8 cellular contexts compared by ENCODE assay signal in the genomic region with DNA sequence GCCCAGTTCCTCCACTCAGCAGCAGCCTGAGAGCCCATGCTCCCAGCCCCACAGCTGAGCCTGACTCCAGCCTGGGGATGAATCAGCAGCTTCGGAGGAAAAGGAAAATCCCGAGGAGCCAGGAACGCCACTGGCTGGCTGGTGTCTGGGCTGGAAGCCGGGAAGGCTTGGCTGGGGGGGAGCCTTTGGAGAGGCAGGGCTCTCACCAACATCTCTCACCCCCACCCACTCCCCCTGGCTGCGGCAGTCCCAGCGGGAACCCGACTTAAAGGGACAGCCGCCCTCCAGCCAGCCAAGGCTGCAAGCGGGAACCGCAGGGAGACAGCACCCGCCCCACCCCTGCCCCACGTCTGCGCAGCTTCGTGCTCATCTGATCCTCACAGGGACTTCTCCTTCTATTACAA. TPM values are rescaled to one million over a fixed set of nuclear protein-coding genes. Genes with fewer than 3 reads are reported as not detected.
A peak's percentile ranks its signal among the peaks of the same experiment; 100 is the strongest.
DNase-seq lines count a peak whose midpoint lies in the region; ATAC-seq and TF ChIP-seq lines count a peak whose summit lies in the region.

No MANE protein-coding gene starts in this region.

- H4K20me1 ChIP-seq in GM23338 (replicated peaks; ENCODE audit: insufficient read depth) = peaks cover 18% of the 10 kb centered on the region

- no peaks in the 10 kb centered on the region for H3K9me2 ChIP-seq in GM23338 (ENCODE audit: insufficient read depth)

- H3K79me2 ChIP-seq in GM23338 (replicated peaks; ENCODE audit: insufficient read depth) = peaks cover 25% of the 10 kb centered on the region

- peaks cover 39% of the 10 kb centered on the region for H3K4me1 Mint-ChIP-seq in GM23338
- H3K4me1 Mint-ChIP-seq in type B pancreatic cell (ENCODE audit: unreplicated experiment) = peaks cover 37% of the 10 kb centered on the region

- no peaks in the 10 kb centered on the region for H3K9me3 Mint-ChIP-seq in GM23338
- H3K9me3 Mint-ChIP-seq in type B pancreatic cell = no peaks in the 10 kb centered on the region

- H3K4me1 ChIP-seq in GM23338 (ENCODE audit: insufficient read depth) (peaks cover 10% of the 10 kb centered on the region), right cardiac atrium (ENCODE audit: control insufficient read depth, insufficient read depth, low read length) (peaks cover 5% of the 10 kb centered on the region)

- H3K27ac ChIP-seq in GM23338 (ENCODE audit: low read depth) (no peak overlapping the region), right cardiac atrium (ENCODE audit: low read length) (no peak overlapping the region)

- H3K36me3 ChIP-seq in GM23338 (ENCODE audit: insufficient read depth) = no peaks in the 10 kb centered on the region

- peaks cover 6% of the 10 kb centered on the region; the same call in 2 of the 3 replicates for H3K36me3 Mint-ChIP-seq in GM23338 (ENCODE audit: low read depth)
- H3K36me3 Mint-ChIP-seq in type B pancreatic cell = peaks cover 8% of the 10 kb centered on the region

- no peak for TF ChIP-seq CTCF in GM23338 (conservative IDR thresholded peaks at IDR 0.05; ENCODE audit: low read depth in 2 of 2)
- TF ChIP-seq CTCF in type B pancreatic cell (conservative IDR thresholded peaks at IDR 0.05) = no peak

- WGBS in right cardiac atrium = 10% methylated on average over 14 of the region's 14 CpGs

- H2AFZ ChIP-seq in GM23338 = no peak overlapping the region

- H3K27ac Mint-ChIP-seq in GM23338 = peak overlapping the region; percentile 67; the same call in 1 of the 2 replicates
- H3K27ac Mint-ChIP-seq in type B pancreatic cell = no peak overlapping the region

- H3K4me3 Mint-ChIP-seq in GM23338 (peak overlapping the region; percentile 9; the same call in 1 of the 3 replicates), type B pancreatic cell (no peak overlapping the region)

- H3K9me3 ChIP-seq in right cardiac atrium (ENCODE audit: control insufficient read depth, low read length) = no peaks in the 10 kb centered on the region

- H3K4me3 ChIP-seq in GM23338 (no peak overlapping the region), right cardiac atrium (ENCODE audit: low read length) (peak overlapping the region; percentile 37)

- H3K4me2 ChIP-seq in GM23338 = peak overlapping the region; percentile 62

- no peaks in the 10 kb centered on the region for H3K27me3 ChIP-seq in GM23338 (ENCODE audit: insufficient read depth)
- no peaks in the 10 kb centered on the region for H3K27me3 ChIP-seq in right cardiac atrium (ENCODE audit: control insufficient read depth, insufficient read depth)

- peak; percentile 63 for DNase-seq in GM23338 (ENCODE audit: low spot score)
- DNase-seq in anterior cingulate cortex (lab: John Stamatoyannopoulos, UW) = peak in 57 of 58 donors; percentile 47 to 97 (median 89)
- DNase-seq in right cardiac atrium = peak; percentile 88 to 94 (median 93)
- peak; percentile 81 for DNase-seq in sciatic nerve (ENCODE audit: low spot score)
- DNase-seq in GF-D8 (lab: John Stamatoyannopoulos, UW) = no peak
- DNase-seq in type B pancreatic cell (ENCODE audit: extremely low spot score, unreplicated experiment) = no peak
- DNase-seq in NCI-H2081 (lab: John Stamatoyannopoulos, UW) = no peak

- intact Hi-C loops in right cardiac atrium (cut with DNase I) = no loop called here
- intact Hi-C loops in sciatic nerve (cut with DNase I) = no loop called here

- H3K27me3 Mint-ChIP-seq in GM23338 (ENCODE audit: insufficient read depth, low read depth, poor library complexity) = peaks cover 7% of the 10 kb centered on the region
- no peaks in the 10 kb centered on the region for H3K27me3 Mint-ChIP-seq in type B pancreatic cell

- H3F3A ChIP-seq in GM23338 (replicated peaks; ENCODE audit: low read depth) = peaks cover 1% of the 10 kb centered on the region; the same call in 1 of the 2 replicates

- ATAC-seq in GM23338 = peak; percentile 50
- ATAC-seq in right cardiac atrium = peak; percentile 87 to 92
- peak; percentile 64 for ATAC-seq in sciatic nerve
- ATAC-seq in GM21529 (IDR thresholded peaks at IDR 0.05; ENCODE audit: unreplicated experiment) = no peak

TF ChIP-seq in GM23338, 12 proteins besides CTCF, POLR2A, EP300 and RAD21 (continues in another document):
- no peak for TF ChIP-seq CREB1 (CRISPR knock-in tag; IDR thresholded peaks at IDR 0.05; ENCODE audit: low read depth)
- TF ChIP-seq ETS1 (IDR thresholded peaks at IDR 0.05) = no peak
- TF ChIP-seq, protein P1, sequence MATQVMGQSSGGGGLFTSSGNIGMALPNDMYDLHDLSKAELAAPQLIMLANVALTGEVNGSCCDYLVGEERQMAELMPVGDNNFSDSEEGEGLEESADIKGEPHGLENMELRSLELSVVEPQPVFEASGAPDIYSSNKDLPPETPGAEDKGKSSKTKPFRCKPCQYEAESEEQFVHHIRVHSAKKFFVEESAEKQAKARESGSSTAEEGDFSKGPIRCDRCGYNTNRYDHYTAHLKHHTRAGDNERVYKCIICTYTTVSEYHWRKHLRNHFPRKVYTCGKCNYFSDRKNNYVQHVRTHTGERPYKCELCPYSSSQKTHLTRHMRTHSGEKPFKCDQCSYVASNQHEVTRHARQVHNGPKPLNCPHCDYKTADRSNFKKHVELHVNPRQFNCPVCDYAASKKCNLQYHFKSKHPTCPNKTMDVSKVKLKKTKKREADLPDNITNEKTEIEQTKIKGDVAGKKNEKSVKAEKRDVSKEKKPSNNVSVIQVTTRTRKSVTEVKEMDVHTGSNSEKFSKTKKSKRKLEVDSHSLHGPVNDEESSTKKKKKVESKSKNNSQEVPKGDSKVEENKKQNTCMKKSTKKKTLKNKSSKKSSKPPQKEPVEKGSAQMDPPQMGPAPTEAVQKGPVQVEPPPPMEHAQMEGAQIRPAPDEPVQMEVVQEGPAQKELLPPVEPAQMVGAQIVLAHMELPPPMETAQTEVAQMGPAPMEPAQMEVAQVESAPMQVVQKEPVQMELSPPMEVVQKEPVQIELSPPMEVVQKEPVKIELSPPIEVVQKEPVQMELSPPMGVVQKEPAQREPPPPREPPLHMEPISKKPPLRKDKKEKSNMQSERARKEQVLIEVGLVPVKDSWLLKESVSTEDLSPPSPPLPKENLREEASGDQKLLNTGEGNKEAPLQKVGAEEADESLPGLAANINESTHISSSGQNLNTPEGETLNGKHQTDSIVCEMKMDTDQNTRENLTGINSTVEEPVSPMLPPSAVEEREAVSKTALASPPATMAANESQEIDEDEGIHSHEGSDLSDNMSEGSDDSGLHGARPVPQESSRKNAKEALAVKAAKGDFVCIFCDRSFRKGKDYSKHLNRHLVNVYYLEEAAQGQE (IDR thresholded peaks at IDR 0.05; ENCODE audit: unreplicated experiment) = no peak
- TF ChIP-seq EZH2 (IDR thresholded peaks at IDR 0.05; ENCODE audit: low read depth, unreplicated experiment) = no peak
- no peak for TF ChIP-seq NANOG (IDR thresholded peaks at IDR 0.05; ENCODE audit: borderline replicate concordance)
- no peak for TF ChIP-seq ZNF331 (CRISPR knock-in tag; IDR thresholded peaks at IDR 0.05; ENCODE audit: low read depth)
- no peak for TF ChIP-seq STAT1 (IDR thresholded peaks at IDR 0.05; ENCODE audit: unreplicated experiment)
- TF ChIP-seq POLR2AphosphoS5 (IDR thresholded peaks at IDR 0.05; ENCODE audit: low read depth) = no peak
- TF ChIP-seq ZNF114 (CRISPR knock-in tag; IDR thresholded peaks at IDR 0.05) = no peak

RNA-seq across cellular contexts. Expression of gene KIAA0930, which starts 28.4 kb away (rescaled TPM):
- 78.6 and 81.8 TPM in 2 replicates for total RNA-seq in GM23338 (2014; rRNA removed; shearing (Covaris generic))
- 15.0 and 19.1 TPM in 2 replicates for polyA plus RNA-seq in GM23338 (2016; fragmentation: Nextera tagmentation; extraction: Ambion mirVana)
- 10 to 100 TPM; 23.3 to 34.1 (median 25.6) TPM for total RNA-seq in right cardiac atrium
- 14.8 TPM for polyA plus RNA-seq in right cardiac atrium
- 119 TPM for total RNA-seq in sciatic nerve
- 54.1 and 68.0 TPM in 2 replicates for total RNA-seq in type B pancreatic cell (ENCODE audit: low replicate concordance)

RNA-seq across cellular contexts. Expression of gene NUP50, which starts 48.6 kb away (rescaled TPM):
- total RNA-seq in GM23338 (2014; rRNA removed; shearing (Covaris generic)) = 96.6 and 97.4 TPM in 2 replicates
- polyA plus RNA-seq in GM23338 (2016; fragmentation: Nextera tagmentation; extraction: Ambion mirVana) = 43.7 and 45.9 TPM in 2 replicates
- 10 to 100 TPM; 15.3 to 24.8 (median 19.7) TPM for total RNA-seq in right cardiac atrium
- polyA plus RNA-seq in right cardiac atrium = 5.8 TPM
- 55.9 TPM for total RNA-seq in sciatic nerve
- 83.6 and 93.0 TPM in 2 replicates for total RNA-seq in type B pancreatic cell (ENCODE audit: low replicate concordance)

Comparison
In these comparisons a context has a peak if more than half of its experiments do, and no peak if none do; other contexts are left out.
1. DNase-seq: peak in GM23338 (single experiment), anterior cingulate cortex (57 of 58), right cardiac atrium (3 of 3) and sciatic nerve (single experiment); none in GF-D8 (single experiment), type B pancreatic cell (single experiment) and NCI-H2081 (0 of 2).